ENCODE assay signal across 21 cellular contexts in the genomic region with DNA sequence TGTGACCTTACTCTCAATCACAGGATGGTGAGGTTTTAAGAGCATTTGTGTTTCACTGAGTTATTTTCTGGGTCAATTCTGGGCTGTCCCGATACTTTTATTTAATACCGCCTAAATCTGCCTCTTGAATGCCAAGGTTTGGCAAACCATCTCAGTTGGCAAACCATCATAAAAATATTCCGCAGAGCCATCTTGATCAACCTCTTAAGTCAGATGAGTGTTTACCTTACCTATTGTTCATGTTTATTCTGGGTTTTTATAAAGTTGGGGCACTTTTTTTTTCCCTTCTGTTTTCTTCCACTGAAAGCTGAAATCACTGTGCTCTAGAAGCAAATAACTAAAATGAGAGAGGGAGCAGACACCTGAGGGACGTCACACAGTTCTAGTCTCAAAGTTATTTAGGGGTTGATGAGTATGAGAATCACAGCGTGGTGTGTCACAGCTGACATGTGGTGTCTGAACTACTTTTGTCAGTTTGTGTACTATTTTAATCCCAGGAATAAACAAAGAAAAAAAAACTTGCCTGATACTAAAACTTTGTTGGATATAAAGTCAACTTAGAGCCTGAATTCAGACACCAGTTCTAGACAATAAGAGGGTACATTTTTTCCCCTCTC. TPM values are rescaled to one million over a fixed set of nuclear protein-coding genes. Genes with fewer than 3 reads are reported as not detected.
A peak's percentile ranks its signal among the peaks of the same experiment; 100 is the strongest.
DNase-seq lines count a peak whose midpoint lies in the region; ATAC-seq, FAIRE-seq and TF ChIP-seq lines count a peak whose summit lies in the region.
"Had no signal": no experiment of that assay in that cellular context is flagged by ENCODE, and none has a peak within 500 bp of the region (broad histone marks: within the 10 kb centered on the region; RNA-seq: fewer than 3 reads in every experiment).

No MANE protein-coding gene starts in this region.

- TF ChIP-seq CTCF in astrocyte (IDR thresholded peaks at IDR 0.05; ENCODE audit: insufficient read depth, low read depth, low read length) (no peak), mesothelial cell of epicardium (IDR thresholded peaks at IDR 0.05; ENCODE audit: unreplicated experiment) (no peak), brain microvascular endothelial cell (IDR thresholded peaks at IDR 0.05; ENCODE audit: low read depth, low read length, missing control alignments) (no peak), neural progenitor cell (IDR thresholded peaks at IDR 0.05) (no peak)

- peak; percentile 26 for FAIRE-seq in astrocyte (lab: Jason Lieb, UNC)

- no peak overlapping the region for H3K4me3 ChIP-seq in astrocyte (ENCODE audit: insufficient read depth, low read depth, low read length)
- no peak overlapping the region for H3K4me3 ChIP-seq in brain microvascular endothelial cell (ENCODE audit: low read depth, low read length)
- H3K4me3 ChIP-seq in neural progenitor cell, result no peak overlapping the region
- H3K4me3 ChIP-seq: GM23248, tibial artery had no signal

- H3K4me2 ChIP-seq in astrocyte (ENCODE audit: low read length), result no peak overlapping the region
- H3K4me2 ChIP-seq in neural progenitor cell, result no peak overlapping the region

- peak; percentile 66 for DNase-seq in DMS79 (lab: John Stamatoyannopoulos, UW)
- DNase-seq in NCI-H1105 treated with DMSO at 0.1 percent for 48 hours (lab: John Stamatoyannopoulos, UW), result peak; percentile 77
- DNase-seq in astrocyte (ENCODE audit: low read depth), result no peak
- no peak for DNase-seq in mesothelial cell of epicardium (ENCODE audit: low spot score in 2 of 2, unreplicated experiment in 2 of 2)
- no peak for DNase-seq in brain microvascular endothelial cell
- DNase-seq in neural progenitor cell (ENCODE audit: low spot score), result no peak
- DNase-seq: activated CD4-positive, alpha-beta T cell treated with anti-CD3 and anti-CD28 coated beads, Interleukin-2, amount 50 U/mL, for 1 hour; activated gamma-delta T cell treated with Interleukin-2 at 50 U/mL for 16 hours; amniotic stem cell; CD8-positive, alpha-beta T cell; DND-41; GM23248; NCI-H524 treated with DMSO at 0.1 percent for 48 hours; nucleus accumbens; stimulated activated naive CD4-positive, alpha-beta T cell treated with Interleukin-2 at 50 U/mL for 16 hours; tibial artery had no signal

- peaks cover 7% of the 10 kb centered on the region for H3K4me1 ChIP-seq in astrocyte (ENCODE audit: insufficient read depth, low read length)
- H3K4me1 ChIP-seq in neural progenitor cell, result no peaks in the 10 kb centered on the region
- H3K4me1 ChIP-seq: tibial artery had no signal

- H4K20me1 ChIP-seq in astrocyte (ENCODE audit: insufficient read depth, low read length) (no peaks in the 10 kb centered on the region), neural progenitor cell (ENCODE audit: low read depth) (no peaks in the 10 kb centered on the region)

- H3K4me3 Mint-ChIP-seq in astrocyte (ENCODE audit: unreplicated experiment), result no peak overlapping the region
- H3K4me3 Mint-ChIP-seq in mesothelial cell of epicardium, result no peak overlapping the region
- H3K4me3 Mint-ChIP-seq in neural progenitor cell, result no peak overlapping the region
- H3K4me3 Mint-ChIP-seq: CD8-positive, alpha-beta T cell; central memory CD8-positive, alpha-beta T cell had no signal

- no peaks in the 10 kb centered on the region for H3K9me3 ChIP-seq in astrocyte (ENCODE audit: insufficient read depth, low read depth, low read length)
- no peaks in the 10 kb centered on the region for H3K9me3 ChIP-seq in neural progenitor cell (ENCODE audit: low read depth)

- peaks cover 17% of the 10 kb centered on the region for H3K4me1 Mint-ChIP-seq in astrocyte (ENCODE audit: low read depth, unreplicated experiment)
- H3K4me1 Mint-ChIP-seq in mesothelial cell of epicardium, result peaks cover 24% of the 10 kb centered on the region
- peaks cover 9% of the 10 kb centered on the region for H3K4me1 Mint-ChIP-seq in neural progenitor cell
- H3K4me1 Mint-ChIP-seq: central memory CD8-positive, alpha-beta T cell had no signal

- H3K27me3 Mint-ChIP-seq in astrocyte (ENCODE audit: low read depth, unreplicated experiment) (no peaks in the 10 kb centered on the region), mesothelial cell of epicardium (ENCODE audit: low read depth) (no peaks in the 10 kb centered on the region), neural progenitor cell (ENCODE audit: insufficient read depth, low read depth) (peaks cover 1% of the 10 kb centered on the region)

- H3K27ac ChIP-seq in astrocyte (ENCODE audit: low read depth, low read length), result no peak overlapping the region
- H3K27ac ChIP-seq in brain microvascular endothelial cell, result no peak overlapping the region
- H3K27ac ChIP-seq in neural progenitor cell, result no peak overlapping the region
- H3K27ac ChIP-seq: GM23248, tibial artery had no signal

- H2AFZ ChIP-seq in astrocyte (ENCODE audit: low read depth, low read length) (no peak overlapping the region), neural progenitor cell (replicated peaks) (no peak overlapping the region)
- H2AFZ ChIP-seq: GM23248 had no signal

- H3F3A ChIP-seq in neural progenitor cell (ENCODE audit: low read depth), result no peaks in the 10 kb centered on the region

- no peaks in the 10 kb centered on the region for H3K36me3 Mint-ChIP-seq in astrocyte (ENCODE audit: low read depth, unreplicated experiment)
- H3K36me3 Mint-ChIP-seq in mesothelial cell of epicardium, result peaks cover 5% of the 10 kb centered on the region
- no peaks in the 10 kb centered on the region for H3K36me3 Mint-ChIP-seq in neural progenitor cell
- H3K36me3 Mint-ChIP-seq: CD8-positive, alpha-beta T cell had no signal

- no peak overlapping the region for H3K27ac Mint-ChIP-seq in astrocyte (ENCODE audit: unreplicated experiment)
- H3K27ac Mint-ChIP-seq in mesothelial cell of epicardium, result peak overlapping the region; percentile 6
- H3K27ac Mint-ChIP-seq in neural progenitor cell, result no peak overlapping the region
- H3K27ac Mint-ChIP-seq: CD8-positive, alpha-beta T cell had no signal

- peaks cover 6% of the 10 kb centered on the region for H3K9me3 Mint-ChIP-seq in astrocyte (ENCODE audit: unreplicated experiment)
- H3K9me3 Mint-ChIP-seq in mesothelial cell of epicardium, result peaks cover 16% of the 10 kb centered on the region
- H3K9me3 Mint-ChIP-seq in neural progenitor cell, result no peaks in the 10 kb centered on the region
- H3K9me3 Mint-ChIP-seq: CD8-positive, alpha-beta T cell; central memory CD8-positive, alpha-beta T cell had no signal

- no peaks in the 10 kb centered on the region for H3K27me3 ChIP-seq in astrocyte (ENCODE audit: insufficient read depth, low read length)
- no peaks in the 10 kb centered on the region for H3K27me3 ChIP-seq in brain microvascular endothelial cell (replicated peaks)
- no peaks in the 10 kb centered on the region for H3K27me3 ChIP-seq in neural progenitor cell
- H3K27me3 ChIP-seq: tibial artery had no signal

- no peak overlapping the region for H3K9ac ChIP-seq in astrocyte (ENCODE audit: low read length)
- no peak overlapping the region for H3K9ac ChIP-seq in neural progenitor cell
- H3K9ac ChIP-seq: GM23248 had no signal

- in situ Hi-C loops in brain microvascular endothelial cell (cut with HindIII; ENCODE audit: low pct_ligation_motif_present, low sequenced_read_pairs), result no loop called here

- ATAC-seq in GM21723 (IDR thresholded peaks at IDR 0.05; ENCODE audit: unreplicated experiment) (no peak), GM19452 (IDR thresholded peaks at IDR 0.05; ENCODE audit: unreplicated experiment) (no peak)
- ATAC-seq: CD8-positive, alpha-beta T cell; left lobe of liver; sciatic nerve had no signal

- H3K36me3 ChIP-seq in astrocyte (ENCODE audit: insufficient read depth, low read length) (no peaks in the 10 kb centered on the region), brain microvascular endothelial cell (replicated peaks) (no peaks in the 10 kb centered on the region), neural progenitor cell (no peaks in the 10 kb centered on the region)
- H3K36me3 ChIP-seq: tibial artery had no signal

- H3K79me2 ChIP-seq in astrocyte (ENCODE audit: insufficient read depth, low read length), result no peaks in the 10 kb centered on the region
- H3K79me2 ChIP-seq in neural progenitor cell (ENCODE audit: low read depth), result no peaks in the 10 kb centered on the region

RNA-seq across cellular contexts. Expression of a gene that starts 48.6 kb away (rescaled TPM):
- total RNA-seq in astrocyte, result 8.2 and 8.6 TPM in 2 replicates
- total RNA-seq in mesothelial cell of epicardium, result 18.9 to 21.1 TPM (median 19.8 TPM) in 3 replicates
- 44.0 and 77.0 TPM in 2 replicates for total RNA-seq in neural progenitor cell (ENCODE audit: low replicate concordance)

Comparison
In these comparisons a context has a peak if more than half of its experiments do, and no peak if none do; other contexts are left out.
1. DNase-seq: peak in DMS79 (single experiment) and NCI-H1105 treated with DMSO at 0.1 percent for 48 hours (single experiment); none in astrocyte (single experiment), mesothelial cell of epicardium (0 of 2), brain microvascular endothelial cell (single experiment) and neural progenitor cell (single experiment).